In the genomic region with DNA sequence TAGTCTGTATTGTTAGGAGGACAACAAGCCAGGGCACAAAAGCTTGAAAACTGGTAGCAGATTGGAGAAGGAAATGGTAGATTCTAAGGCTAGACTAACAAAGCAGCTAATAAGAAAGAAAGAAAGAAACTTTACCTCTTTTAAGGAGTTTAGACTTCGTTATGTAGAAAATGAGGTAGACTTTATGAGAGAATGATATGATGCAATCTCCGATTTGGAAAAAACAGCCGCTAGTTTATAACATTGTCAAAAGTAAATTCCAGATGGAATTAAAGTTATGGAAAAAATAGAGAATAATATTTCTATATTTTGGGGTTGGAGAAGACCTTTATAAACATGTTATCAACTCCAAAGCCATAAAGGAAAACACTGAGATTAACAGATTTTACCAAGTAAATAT, we compare ENCODE assay signal across 33 cellular contexts.
"Had no signal": no experiment of that assay in that cellular context is flagged by ENCODE, and none has a peak within 500 bp of the region (broad histone marks: within the 10 kb centered on the region; RNA-seq: fewer than 3 reads in every experiment).

No MANE protein-coding gene starts in this region.

- H3K4me2 ChIP-seq: PC-9 had no signal

- H3K27me3 Mint-ChIP-seq: activated CD4-positive, alpha-beta memory T cell treated with anti-CD3 and anti-CD28 coated beads for 36 hours; activated naive CD4-positive, alpha-beta T cell treated with anti-CD3 and anti-CD28 coated beads, Interleukin-2, amount 50 U/mL, for 24 hours; central memory CD8-positive, alpha-beta T cell had no signal

- H3K27ac ChIP-seq: ascending aorta, cardiac muscle cell, PC-9, RWPE1 had no signal

- H3K27me3 ChIP-seq: ascending aorta, cardiac muscle cell had no signal

- H3K9me3 ChIP-seq: ascending aorta had no signal

- H2AFZ ChIP-seq: PC-9 had no signal

- H3K27ac Mint-ChIP-seq: activated B cell treated with CpG ODN at 0.5 μM for 24 hours; activated CD4-positive, alpha-beta memory T cell treated with anti-CD3 and anti-CD28 coated beads for 36 hours; activated naive CD4-positive, alpha-beta T cell treated with anti-CD3 and anti-CD28 coated beads, Interleukin-2, amount 50 U/mL, for 24 hours; activated naive CD8-positive, alpha-beta T cell treated with anti-CD3 and anti-CD28 coated beads, Interleukin-2, amount 10 ng/mL, durations not matched to agents 7 days and 5 days; activated T-cell treated with anti-CD3 and anti-CD28 coated beads, Interleukin-2, amount 50 U/mL, for 72 hours; activated T-helper 2 cell treated with anti-CD3 and anti-CD28 coated beads, Interferon-gamma antibody, Interleukin-2, Interleukin-4, amounts not matched to agents 10 μg/mL and 5 μg/mL and 100 μg/mL, durations not matched to agents 14 hours and 24 hours and 36 hours had no signal

- FAIRE-seq: RCC 7860 had no signal

- H3K4me3 Mint-ChIP-seq: activated B cell treated with CpG ODN at 0.5 μM for 24 hours; activated CD4-positive, alpha-beta memory T cell treated with anti-CD3 and anti-CD28 coated beads for 36 hours; activated naive CD4-positive, alpha-beta T cell treated with anti-CD3 and anti-CD28 coated beads, Interleukin-2, amount 50 U/mL, for 24 hours; activated naive CD8-positive, alpha-beta T cell treated with anti-CD3 and anti-CD28 coated beads, Interleukin-2, amount 10 ng/mL, durations not matched to agents 7 days and 5 days; activated T-cell treated with anti-CD3 and anti-CD28 coated beads, Interleukin-2, amount 50 U/mL, for 72 hours; central memory CD8-positive, alpha-beta T cell had no signal

- H3K4me3 ChIP-seq: ascending aorta, cardiac muscle cell, PC-9 had no signal

- H3K36me3 Mint-ChIP-seq: activated CD4-positive, alpha-beta memory T cell treated with anti-CD3 and anti-CD28 coated beads for 36 hours; activated naive CD8-positive, alpha-beta T cell treated with anti-CD3 and anti-CD28 coated beads, Interleukin-2, amount 10 ng/mL, durations not matched to agents 7 days and 5 days had no signal

- H3K4me1 Mint-ChIP-seq: activated B cell treated with CpG ODN at 0.5 μM for 24 hours; activated naive CD8-positive, alpha-beta T cell treated with anti-CD3 and anti-CD28 coated beads, Interleukin-2, amount 10 ng/mL, durations not matched to agents 7 days and 5 days; central memory CD8-positive, alpha-beta T cell had no signal

- ATAC-seq: activated T-cell treated with anti-CD3 and anti-CD28 coated beads, Interleukin-2, amount 50 U/mL, for 72 hours; Right ventricle myocardium inferior had no signal

- H3K9me3 Mint-ChIP-seq: activated B cell treated with CpG ODN at 0.5 μM for 24 hours; activated CD4-positive, alpha-beta memory T cell treated with anti-CD3 and anti-CD28 coated beads for 36 hours; activated naive CD4-positive, alpha-beta T cell treated with anti-CD3 and anti-CD28 coated beads, Interleukin-2, amount 50 U/mL, for 24 hours; activated naive CD8-positive, alpha-beta T cell treated with anti-CD3 and anti-CD28 coated beads, Interleukin-2, amount 10 ng/mL, durations not matched to agents 7 days and 5 days; activated T-cell treated with anti-CD3 and anti-CD28 coated beads, Interleukin-2, amount 50 U/mL, for 72 hours; activated T-helper 2 cell treated with anti-CD3 and anti-CD28 coated beads, Interferon-gamma antibody, Interleukin-2, Interleukin-4, amounts not matched to agents 10 μg/mL and 5 μg/mL and 100 μg/mL, durations not matched to agents 14 hours and 24 hours and 36 hours; central memory CD8-positive, alpha-beta T cell had no signal

- DNase-seq: activated B cell treated with CpG ODN at 0.5 μM for 24 hours; activated CD4-positive, alpha-beta memory T cell treated with anti-CD3 and anti-CD28 coated beads for 36 hours; activated CD4-positive, alpha-beta T cell treated with anti-CD3 and anti-CD28 coated beads for 4 hours; activated CD4-positive, alpha-beta T cell treated with anti-CD3 and anti-CD28 coated beads, Interleukin-2, amount 50 U/mL, for 1 hour; activated CD4-positive, CD25-positive, alpha-beta regulatory T cell treated with anti-CD3 and anti-CD28 coated beads, Interleukin-2, amount 50 U/mL, for 72 hours; activated CD8-positive, alpha-beta memory T cell treated with anti-CD3 and anti-CD28 coated beads, Interleukin-2, amount 50 U/mL, for 48 hours; activated gamma-delta T cell; activated naive CD4-positive, alpha-beta T cell treated with Interleukin-2 at 50 U/mL for 16 hours; activated naive CD8-positive, alpha-beta T cell treated with anti-CD3 and anti-CD28 coated beads, Interleukin-2, amount 10 ng/mL, durations not matched to agents 7 days and 5 days; activated T-cell treated with anti-CD3 and anti-CD28 coated beads, Interleukin-2, amount 50 U/mL, for 72 hours; amygdala; KG1; NCI-H1092 treated with DMSO at 0.1 percent for 48 hours; NCI-H1417; NCI-H146; NCI-H187; NCI-H2029 treated with DMSO at 0.1 percent for 48 hours; NCI-H2107; NCI-H2171; NCI-H510A; NCI-H526; NCI-H748 treated with DMSO at 0.1 percent for 48 hours; NK-92 treated with Interleukin-12 subunit alpha and Interleukin-12 subunit beta, amount 100 ng/mL, for 24 hours; PC-9; T1000 had no signal
